Comparison of ENCODE assay signal across 20 cellular contexts in genomic region chr17:17540278-17540906, GRCh38. TPM values are rescaled to one million over a fixed set of nuclear protein-coding genes. Genes with fewer than 3 reads are reported as not detected.
DNase-seq lines count a peak whose midpoint lies in the region; ATAC-seq and TF ChIP-seq lines count a peak whose summit lies in the region.
"Had no signal": no experiment of that assay in that cellular context is flagged by ENCODE, and none has a peak within 500 bp of the region (broad histone marks: within the 10 kb centered on the region; RNA-seq: fewer than 3 reads in every experiment).

No MANE protein-coding gene starts in this region.

- CTCF ChIA-PET in activated CD8-positive, alpha-beta T cell treated with anti-CD3 and anti-CD28 coated beads, Interleukin-2, amount 10 ng/mL, durations not matched to agents 7 days and 5 days (lab: Charles Lee): no interaction called here
- CTCF ChIA-PET in activated CD8-positive, alpha-beta T cell treated with anti-CD3 and anti-CD28 coated beads for 36 hours (lab: Charles Lee): no interaction called here

- no peak overlapping the region for H3K27ac Mint-ChIP-seq in activated CD8-positive, alpha-beta T cell treated with anti-CD3 and anti-CD28 coated beads, Interleukin-2, amount 10 ng/mL, durations not matched to agents 7 days and 5 days
- no peak overlapping the region for H3K27ac Mint-ChIP-seq in activated CD8-positive, alpha-beta T cell treated with anti-CD3 and anti-CD28 coated beads for 36 hours
- no peak overlapping the region for H3K27ac Mint-ChIP-seq in glutamatergic neuron (ENCODE audit: unreplicated experiment)
- H3K27ac Mint-ChIP-seq in mesothelial cell of epicardium: no peak overlapping the region

- POLR2A ChIA-PET in activated CD8-positive, alpha-beta T cell treated with anti-CD3 and anti-CD28 coated beads, Interleukin-2, amount 10 ng/mL, durations not matched to agents 7 days and 5 days (lab: Charles Lee): no interaction called here
- POLR2A ChIA-PET in activated CD8-positive, alpha-beta T cell treated with anti-CD3 and anti-CD28 coated beads for 36 hours (lab: Charles Lee): no interaction called here

- no peak overlapping the region for H3K4me3 Mint-ChIP-seq in activated CD8-positive, alpha-beta T cell treated with anti-CD3 and anti-CD28 coated beads, Interleukin-2, amount 10 ng/mL, durations not matched to agents 7 days and 5 days
- H3K4me3 Mint-ChIP-seq in activated CD8-positive, alpha-beta T cell treated with anti-CD3 and anti-CD28 coated beads for 36 hours: no peak overlapping the region
- H3K4me3 Mint-ChIP-seq in glutamatergic neuron (ENCODE audit: unreplicated experiment) (no peak overlapping the region), mesothelial cell of epicardium (no peak overlapping the region)

- no peak for TF ChIP-seq CTCF in activated CD8-positive, alpha-beta T cell treated with anti-CD3 and anti-CD28 coated beads for 36 hours (IDR thresholded peaks at IDR 0.05)
- TF ChIP-seq CTCF in glutamatergic neuron (IDR thresholded peaks at IDR 0.05; ENCODE audit: partially characterized antibody, unreplicated experiment) (no peak), uterus (IDR thresholded peaks at IDR 0.05) (no peak), mesothelial cell of epicardium (IDR thresholded peaks at IDR 0.05; ENCODE audit: unreplicated experiment) (no peak)

- H3K4me1 Mint-ChIP-seq in activated CD8-positive, alpha-beta T cell treated with anti-CD3 and anti-CD28 coated beads, Interleukin-2, amount 10 ng/mL, durations not matched to agents 7 days and 5 days (ENCODE audit: low read depth): no peaks in the 10 kb centered on the region
- H3K4me1 Mint-ChIP-seq in activated CD8-positive, alpha-beta T cell treated with anti-CD3 and anti-CD28 coated beads for 36 hours (ENCODE audit: low read depth): no peaks in the 10 kb centered on the region
- H3K4me1 Mint-ChIP-seq in glutamatergic neuron (ENCODE audit: low read depth, unreplicated experiment) (peaks cover 10% of the 10 kb centered on the region), mesothelial cell of epicardium (peaks cover 8% of the 10 kb centered on the region)

- no peak for TF ChIP-seq POLR2A in uterus (IDR thresholded peaks at IDR 0.05)

- intact Hi-C loops in activated CD8-positive, alpha-beta T cell treated with anti-CD3 and anti-CD28 coated beads for 36 hours (cut with micrococcal nuclease): no loop called here
- intact Hi-C loops in uterus (cut with DNase I; ENCODE audit: low total_unique reads): no loop called here

- H3K4me3 ChIP-seq in uterus: no peak overlapping the region
- H3K4me3 ChIP-seq: vagina had no signal

- no peaks in the 10 kb centered on the region for H3K4me1 ChIP-seq in uterus

- no peaks in the 10 kb centered on the region for H3K9me3 Mint-ChIP-seq in activated CD8-positive, alpha-beta T cell treated with anti-CD3 and anti-CD28 coated beads, Interleukin-2, amount 10 ng/mL, durations not matched to agents 7 days and 5 days (ENCODE audit: insufficient read depth)
- H3K9me3 Mint-ChIP-seq in activated CD8-positive, alpha-beta T cell treated with anti-CD3 and anti-CD28 coated beads for 36 hours: no peaks in the 10 kb centered on the region
- H3K9me3 Mint-ChIP-seq in glutamatergic neuron (ENCODE audit: unreplicated experiment) (peaks cover 4% of the 10 kb centered on the region), mesothelial cell of epicardium (no peaks in the 10 kb centered on the region)

- peak; percentile 16 for ATAC-seq in activated CD8-positive, alpha-beta T cell treated with anti-CD3 and anti-CD28 coated beads, Interleukin-2, amount 10 ng/mL, durations not matched to agents 7 days and 5 days
- no peak for ATAC-seq in activated CD8-positive, alpha-beta T cell treated with anti-CD3 and anti-CD28 coated beads for 36 hours
- ATAC-seq in GM21786 (IDR thresholded peaks at IDR 0.05; ENCODE audit: unreplicated experiment): no peak

- no peaks in the 10 kb centered on the region for H3K27me3 Mint-ChIP-seq in activated CD8-positive, alpha-beta T cell treated with anti-CD3 and anti-CD28 coated beads, Interleukin-2, amount 10 ng/mL, durations not matched to agents 7 days and 5 days (ENCODE audit: low read depth)
- H3K27me3 Mint-ChIP-seq in activated CD8-positive, alpha-beta T cell treated with anti-CD3 and anti-CD28 coated beads for 36 hours: no peaks in the 10 kb centered on the region
- H3K27me3 Mint-ChIP-seq in glutamatergic neuron (ENCODE audit: unreplicated experiment) (peaks cover 10% of the 10 kb centered on the region), mesothelial cell of epicardium (ENCODE audit: low read depth) (no peaks in the 10 kb centered on the region)

- H3K36me3 ChIP-seq in uterus: no peaks in the 10 kb centered on the region
- H3K36me3 ChIP-seq: vagina had no signal

- no peaks in the 10 kb centered on the region for H3K9me3 ChIP-seq in uterus
- H3K9me3 ChIP-seq: vagina had no signal

- DNase-seq in activated CD8-positive, alpha-beta T cell treated with anti-CD3 and anti-CD28 coated beads, Interleukin-2, amount 10 ng/mL, durations not matched to agents 7 days and 5 days: no peak
- DNase-seq in activated CD8-positive, alpha-beta T cell treated with anti-CD3 and anti-CD28 coated beads for 36 hours: no peak
- DNase-seq in NCI-H1105 treated with DMSO at 0.1 percent for 48 hours (lab: John Stamatoyannopoulos, UW): peak; percentile 82
- DNase-seq in glutamatergic neuron: peak; percentile 49
- DNase-seq in uterus: no peak
- DNase-seq in germinal center (ENCODE audit: low spot score): no peak
- no peak for DNase-seq in mesothelial cell of epicardium (ENCODE audit: low spot score in 2 of 2, unreplicated experiment in 2 of 2)
- DNase-seq: activated CD4-positive, alpha-beta T cell treated with anti-CD3 and anti-CD28 coated beads for 48 hours; activated naive CD4-positive, alpha-beta T cell treated with Interleukin-2 at 50 U/mL for 16 hours; anterior cingulate cortex; COR-L47; GDM1; hippocampal formation; IMR-90; MV-4-11; NCI-H2227 treated with DMSO at 0.1 percent for 48 hours; OCI-M1; stimulated activated CD4-positive, alpha-beta T cell treated with anti-CD3 and anti-CD28 coated beads, Interleukin-2, amount 100 ng/mL, for 24 hours had no signal

- no peaks in the 10 kb centered on the region for H3K36me3 Mint-ChIP-seq in activated CD8-positive, alpha-beta T cell treated with anti-CD3 and anti-CD28 coated beads, Interleukin-2, amount 10 ng/mL, durations not matched to agents 7 days and 5 days (ENCODE audit: low read depth)
- H3K36me3 Mint-ChIP-seq in activated CD8-positive, alpha-beta T cell treated with anti-CD3 and anti-CD28 coated beads for 36 hours (ENCODE audit: low read depth): no peaks in the 10 kb centered on the region
- no peaks in the 10 kb centered on the region for H3K36me3 Mint-ChIP-seq in glutamatergic neuron (ENCODE audit: unreplicated experiment)
- no peaks in the 10 kb centered on the region for H3K36me3 Mint-ChIP-seq in mesothelial cell of epicardium

- H3K27ac ChIP-seq in uterus: peak overlapping the region; percentile 42 to 60
- H3K27ac ChIP-seq: vagina had no signal

- H3K27me3 ChIP-seq in uterus: no peaks in the 10 kb centered on the region
- H3K27me3 ChIP-seq: vagina had no signal

RNA-seq across cellular contexts. Expression of gene RASD1, which starts 44.2 kb away (rescaled TPM):
- total RNA-seq in activated CD8-positive, alpha-beta T cell treated with anti-CD3 and anti-CD28 coated beads, Interleukin-2, amount 10 ng/mL, durations not matched to agents 7 days and 5 days: under 1 TPM; 0.39 to 0.58 TPM
- under 1 TPM; 0.54 to 0.74 TPM for total RNA-seq in activated CD8-positive, alpha-beta T cell treated with anti-CD3 and anti-CD28 coated beads for 36 hours
- 140 TPM for total RNA-seq in glutamatergic neuron (ENCODE audit: unreplicated experiment)
- total RNA-seq in uterus: 10 to 100 TPM in 1 of 4 donors, 1 to 10 TPM in 2, under 1 TPM in 1; 0.59 to 12.7 (median 7.4) TPM
- 1.9 to 2.8 TPM (median 2.1 TPM) in 3 replicates for total RNA-seq in mesothelial cell of epicardium

RNA-seq across cellular contexts. Expression of gene PEMT, which starts 51.1 kb away (rescaled TPM):
- total RNA-seq in activated CD8-positive, alpha-beta T cell treated with anti-CD3 and anti-CD28 coated beads, Interleukin-2, amount 10 ng/mL, durations not matched to agents 7 days and 5 days: 10 to 100 TPM; 14.1 to 17.2 TPM
- total RNA-seq in activated CD8-positive, alpha-beta T cell treated with anti-CD3 and anti-CD28 coated beads for 36 hours: 10 to 100 TPM; 51.7 to 53.2 TPM
- 24.0 TPM for total RNA-seq in glutamatergic neuron (ENCODE audit: unreplicated experiment)
- total RNA-seq in uterus: 10 to 100 TPM; 26.3 to 61.7 (median 32.2) TPM
- total RNA-seq in mesothelial cell of epicardium: 37.0 to 41.9 TPM (median 37.5 TPM) in 3 replicates

Comparison
In these comparisons a context has a peak if more than half of its experiments do, and no peak if none do; other contexts are left out.
1. DNase-seq: peak in NCI-H1105 treated with DMSO at 0.1 percent for 48 hours (single experiment) and glutamatergic neuron (single experiment); none in activated CD8-positive, alpha-beta T cell treated with anti-CD3 and anti-CD28 coated beads, Interleukin-2, amount 10 ng/mL, durations not matched to agents 7 days and 5 days (single experiment), activated CD8-positive, alpha-beta T cell treated with anti-CD3 and anti-CD28 coated beads for 36 hours (single experiment), uterus (0 of 2), germinal center (single experiment) and mesothelial cell of epicardium (0 of 2).
2. RNA of gene RASD1, which starts 44.2 kb away (total RNA-seq): 140 TPM in glutamatergic neuron (single experiment); 0.59 to 12.7 TPM in uterus, 1.9 to 2.8 TPM in mesothelial cell of epicardium, 0.54 to 0.74 TPM in activated CD8-positive, alpha-beta T cell treated with anti-CD3 and anti-CD28 coated beads for 36 hours and 0.39 to 0.58 TPM in activated CD8-positive, alpha-beta T cell treated with anti-CD3 and anti-CD28 coated beads, Interleukin-2, amount 10 ng/mL, durations not matched to agents 7 days and 5 days; every median in the first group is over 10 times any median in the second.